In genomic region chr4:10115657-10116624, GRCh38 we compare ENCODE assay signal across 8 cellular contexts.
DNase-seq lines count a peak whose midpoint lies in the region; ATAC-seq lines count a peak whose summit lies in the region.

No MANE protein-coding gene starts in this region.

- DNase-seq in D341Med (ENCODE audit: low spot score) (peak; percentile 68), T-helper 1 cell (peak; percentile 49 to 81 (median 70)), astrocyte of the hippocampus (ENCODE audit: low read depth, low spot score) (peak; percentile 70), iPS-NIHi7 (ENCODE audit: extremely low spot score) (peak; percentile 71), hepatic stellate cell (ENCODE audit: low spot score) (no peak)
- DNase-seq in stimulated activated CD4-positive, alpha-beta T cell treated with anti-CD3 and anti-CD28 coated beads, Interleukin-1b, Interleukin-23, amount 100 ng/mL, for 1 hour (ENCODE audit: low read depth in 2 of 2): peak; percentile 44 to 49

- peak; percentile 31 for ATAC-seq in GM19463 (IDR thresholded peaks at IDR 0.05; ENCODE audit: unreplicated experiment)
- peak; percentile 24 for ATAC-seq in HG03565 (IDR thresholded peaks at IDR 0.05; ENCODE audit: unreplicated experiment)
